11 cellular contexts compared by ENCODE assay signal in the genomic region with DNA sequence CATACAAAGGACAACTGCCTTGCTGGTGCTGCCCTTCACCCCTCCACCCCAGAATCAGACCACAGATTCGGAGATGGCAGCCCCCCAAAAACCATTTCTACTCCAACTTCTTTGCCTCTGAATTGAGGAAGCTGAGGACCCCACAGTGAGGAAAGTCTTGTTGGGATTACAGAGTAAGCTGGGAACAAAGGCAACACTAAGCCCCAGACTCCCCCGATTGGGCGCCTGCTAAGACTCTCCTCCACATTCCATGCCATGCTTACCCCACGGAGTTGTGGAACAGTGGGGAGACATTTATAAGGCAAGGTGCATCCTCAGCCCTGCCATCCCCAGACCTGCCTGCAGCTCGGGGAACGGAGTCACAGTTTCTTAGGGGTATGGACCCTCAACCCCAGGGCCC. TPM values are rescaled to one million over a fixed set of nuclear protein-coding genes. Genes with fewer than 3 reads are reported as not detected.
DNase-seq lines count a peak whose midpoint lies in the region; ATAC-seq and TF ChIP-seq lines count a peak whose summit lies in the region.
"Had no signal": no experiment of that assay in that cellular context is flagged by ENCODE, and none has a peak within 500 bp of the region (broad histone marks: within the 10 kb centered on the region; RNA-seq: fewer than 3 reads in every experiment).

No MANE protein-coding gene starts in this region.

- peak overlapping the region; percentile 93 for H3K4me3 Mint-ChIP-seq in activated naive CD4-positive, alpha-beta T cell treated with anti-CD3 and anti-CD28 coated beads for 36 hours
- peak overlapping the region; percentile 93 for H3K4me3 Mint-ChIP-seq in activated naive CD8-positive, alpha-beta T cell treated with anti-CD3 and anti-CD28 coated beads, Interleukin-2, amount 50 U/mL, for 24 hours

- TF ChIP-seq POLR2A in tibial nerve (IDR thresholded peaks at IDR 0.05), result no peak

- peak overlapping the region; percentile 53 for H3K27ac Mint-ChIP-seq in activated naive CD4-positive, alpha-beta T cell treated with anti-CD3 and anti-CD28 coated beads for 36 hours
- H3K27ac Mint-ChIP-seq in activated naive CD8-positive, alpha-beta T cell treated with anti-CD3 and anti-CD28 coated beads, Interleukin-2, amount 50 U/mL, for 24 hours, result peak overlapping the region; percentile 85

- no peaks in the 10 kb centered on the region for H3K27me3 ChIP-seq in kidney epithelial cell (ENCODE audit: control insufficient read depth, insufficient read depth, low read length)
- no peaks in the 10 kb centered on the region for H3K27me3 ChIP-seq in tibial nerve

- ATAC-seq in activated naive CD8-positive, alpha-beta T cell treated with anti-CD3 and anti-CD28 coated beads, Interleukin-2, amount 50 U/mL, for 24 hours, result no peak
- ATAC-seq in GM21717 (IDR thresholded peaks at IDR 0.05; ENCODE audit: unreplicated experiment), result no peak

- peaks cover 0 to 91% (median 68%) of the 10 kb centered on the region in 4 donors for H3K4me1 ChIP-seq in tibial nerve

- peaks cover 5% of the 10 kb centered on the region for H3K36me3 Mint-ChIP-seq in activated naive CD4-positive, alpha-beta T cell treated with anti-CD3 and anti-CD28 coated beads for 36 hours (ENCODE audit: low read depth)
- peaks cover 12% of the 10 kb centered on the region for H3K36me3 Mint-ChIP-seq in activated naive CD8-positive, alpha-beta T cell treated with anti-CD3 and anti-CD28 coated beads, Interleukin-2, amount 50 U/mL, for 24 hours (ENCODE audit: low read depth)

- H3K4me1 Mint-ChIP-seq in activated naive CD4-positive, alpha-beta T cell treated with anti-CD3 and anti-CD28 coated beads for 36 hours (ENCODE audit: low read depth), result peaks cover 65% of the 10 kb centered on the region
- H3K4me1 Mint-ChIP-seq in activated naive CD8-positive, alpha-beta T cell treated with anti-CD3 and anti-CD28 coated beads, Interleukin-2, amount 50 U/mL, for 24 hours, result peaks cover 74% of the 10 kb centered on the region

- no peak for TF ChIP-seq EP300 in tibial nerve (IDR thresholded peaks at IDR 0.05)

- TF ChIP-seq CTCF in kidney epithelial cell (IDR thresholded peaks at IDR 0.05; ENCODE audit: insufficient read depth, low read length, poor library complexity, severe bottlenecking), result no peak
- TF ChIP-seq CTCF in tibial nerve (IDR thresholded peaks at IDR 0.05), result no peak

- no peak for DNase-seq in activated naive CD4-positive, alpha-beta T cell treated with anti-CD3 and anti-CD28 coated beads for 36 hours
- DNase-seq in activated naive CD4-positive, alpha-beta T cell treated with Interleukin-2 at 50 U/mL for 16 hours, result no peak
- DNase-seq in activated naive CD8-positive, alpha-beta T cell treated with anti-CD3 and anti-CD28 coated beads, Interleukin-2, amount 50 U/mL, for 24 hours, result no peak
- DNase-seq in kidney epithelial cell (ENCODE audit: low read depth) (no peak), tibial nerve (ENCODE audit: low spot score in 2 of 2) (no peak), COLO829 (ENCODE audit: low spot score) (no peak)
- no peak for DNase-seq in stimulated activated naive CD4-positive, alpha-beta T cell treated with Interleukin-2 at 50 U/mL for 16 hours (lab: John Stamatoyannopoulos, UW)
- DNase-seq: DMS153, HCEC 1CT, NCI-H2081 treated with DMSO at 0.1 percent for 48 hours had no signal

- H3K36me3 ChIP-seq in kidney epithelial cell (ENCODE audit: control insufficient read depth, insufficient read depth, low read length) (no peaks in the 10 kb centered on the region), tibial nerve (peaks cover 0 to 7% (median 0%) of the 10 kb centered on the region in 3 donors)

- peak overlapping the region; percentile 73 for H3K4me3 ChIP-seq in kidney epithelial cell (ENCODE audit: low read depth, low read length)
- peak overlapping the region; percentile 81 to 97 (median 92) for H3K4me3 ChIP-seq in tibial nerve

- peak overlapping the region; percentile 32 to 95 (median 86) for H3K27ac ChIP-seq in tibial nerve

- no peaks in the 10 kb centered on the region for H3K9me3 Mint-ChIP-seq in activated naive CD4-positive, alpha-beta T cell treated with anti-CD3 and anti-CD28 coated beads for 36 hours
- H3K9me3 Mint-ChIP-seq in activated naive CD8-positive, alpha-beta T cell treated with anti-CD3 and anti-CD28 coated beads, Interleukin-2, amount 50 U/mL, for 24 hours, result no peaks in the 10 kb centered on the region

- no peaks in the 10 kb centered on the region for H3K27me3 Mint-ChIP-seq in activated naive CD4-positive, alpha-beta T cell treated with anti-CD3 and anti-CD28 coated beads for 36 hours (ENCODE audit: low read depth)
- H3K27me3 Mint-ChIP-seq in activated naive CD8-positive, alpha-beta T cell treated with anti-CD3 and anti-CD28 coated beads, Interleukin-2, amount 50 U/mL, for 24 hours, result no peaks in the 10 kb centered on the region

- 44 to 51% methylated on average over 6 of the region's 6 CpGs for WGBS in tibial nerve, 2 donors

- no peaks in the 10 kb centered on the region for H3K9me3 ChIP-seq in tibial nerve

- CTCF ChIA-PET in activated naive CD4-positive, alpha-beta T cell treated with anti-CD3 and anti-CD28 coated beads for 36 hours (lab: Charles Lee), result interaction anchor here (0.5 to 3.3 kb wide), 7 partner anchors 14 to 413 kb away, joined by 3 to 16 read pairs (median 4); no protein-coding TSS in a partner anchor

- intact Hi-C loops in activated naive CD4-positive, alpha-beta T cell treated with anti-CD3 and anti-CD28 coated beads for 36 hours (cut with micrococcal nuclease), result no loop called here

RNA-seq across cellular contexts. Expression of a gene that starts 1.9 kb away (rescaled TPM):
- total RNA-seq in activated naive CD4-positive, alpha-beta T cell treated with anti-CD3 and anti-CD28 coated beads for 36 hours, result 10 to 100 TPM; 35.5 to 37.5 TPM
- total RNA-seq in kidney epithelial cell (63.8 and 89.8 TPM in 2 replicates), tibial nerve (100 to 1,000 TPM in 1 of 4 donors, 10 to 100 TPM in 3; 51.3 to 100 (median 89.7) TPM)

RNA-seq across cellular contexts. Expression of a gene that starts 5.3 kb away (rescaled TPM):
- 10 to 100 TPM; 14.1 to 14.6 TPM for total RNA-seq in activated naive CD4-positive, alpha-beta T cell treated with anti-CD3 and anti-CD28 coated beads for 36 hours
- total RNA-seq in kidney epithelial cell (13.1 and 13.8 TPM in 2 replicates), tibial nerve (10 to 100 TPM; 19.0 to 50.1 (median 26.4) TPM)

RNA-seq across cellular contexts. Expression of a gene that starts 19.1 kb away (rescaled TPM):
- 10 to 100 TPM; 30.9 to 37.2 TPM for total RNA-seq in activated naive CD4-positive, alpha-beta T cell treated with anti-CD3 and anti-CD28 coated beads for 36 hours
- total RNA-seq in kidney epithelial cell (68.4 and 70.4 TPM in 2 replicates), tibial nerve (100 to 1,000 TPM; 119 to 188 (median 152) TPM)

RNA-seq across cellular contexts. Expression of a gene that starts 20.8 kb away (rescaled TPM):
- total RNA-seq in activated naive CD4-positive, alpha-beta T cell treated with anti-CD3 and anti-CD28 coated beads for 36 hours, result 1 to 10 TPM; 3.7 to 4.0 TPM
- total RNA-seq in kidney epithelial cell (6.4 and 8.3 TPM in 2 replicates), tibial nerve (10 to 100 TPM; 25.7 to 32.7 (median 30.3) TPM)

RNA-seq across cellular contexts. Expression of a gene that starts 35.1 kb away (rescaled TPM):
- total RNA-seq in activated naive CD4-positive, alpha-beta T cell treated with anti-CD3 and anti-CD28 coated beads for 36 hours, result 10 to 100 TPM; 24.8 to 27.3 TPM
- total RNA-seq in kidney epithelial cell (2.2 and 2.7 TPM in 2 replicates), tibial nerve (100 to 1,000 TPM in 2 of 4 donors, 10 to 100 TPM in 2; 34.5 to 139 (median 83.1) TPM)
